In genomic region chr7:106068986-106069385, GRCh38 we compare ENCODE assay signal across 13 cellular contexts. TPM values are rescaled to one million over a fixed set of nuclear protein-coding genes. Genes with fewer than 3 reads are reported as not detected.
DNase-seq lines count a peak whose midpoint lies in the region; ATAC-seq and TF ChIP-seq lines count a peak whose summit lies in the region.
"Had no signal": no experiment of that assay in that cellular context is flagged by ENCODE, and none has a peak within 500 bp of the region (broad histone marks: within the 10 kb centered on the region; RNA-seq: fewer than 3 reads in every experiment).

No MANE protein-coding gene starts in this region.

- no peaks in the 10 kb centered on the region for H3K9me3 Mint-ChIP-seq in activated CD4-positive, alpha-beta memory T cell treated with anti-CD3 and anti-CD28 coated beads, Interleukin-2, amount 10 ng/mL, durations not matched to agents 7 days and 5 days
- H3K9me3 Mint-ChIP-seq: activated CD4-positive, alpha-beta T cell treated with anti-CD3 and anti-CD28 coated beads, Interleukin-2, amount 10 ng/mL, durations not matched to agents 24 days and 14 days; effector memory CD8-positive, alpha-beta T cell; neural crest cell had no signal

- intact Hi-C loops in esophagus muscularis mucosa (cut with DNase I), result no loop called here

- H3K4me3 ChIP-seq in OCI-LY3 (ENCODE audit: low read length) (no peak overlapping the region), esophagus muscularis mucosa (no peak overlapping the region), skin epidermis (no peak overlapping the region)

- CTCF ChIA-PET in activated CD4-positive, alpha-beta memory T cell treated with anti-CD3 and anti-CD28 coated beads, Interleukin-2, amount 10 ng/mL, durations not matched to agents 7 days and 5 days (lab: Charles Lee), result no interaction called here

- H3K36me3 Mint-ChIP-seq in activated CD4-positive, alpha-beta memory T cell treated with anti-CD3 and anti-CD28 coated beads, Interleukin-2, amount 10 ng/mL, durations not matched to agents 7 days and 5 days (ENCODE audit: low read depth), result peaks cover 2% of the 10 kb centered on the region

- H3K4me1 ChIP-seq in OCI-LY3 (ENCODE audit: low read length) (peaks cover 62% of the 10 kb centered on the region), esophagus muscularis mucosa (peaks cover 64 to 97% (median 88%) of the 10 kb centered on the region in 4 donors)

- peaks cover 38% of the 10 kb centered on the region for H3K4me1 Mint-ChIP-seq in activated CD4-positive, alpha-beta memory T cell treated with anti-CD3 and anti-CD28 coated beads, Interleukin-2, amount 10 ng/mL, durations not matched to agents 7 days and 5 days

- TF ChIP-seq CTCF in OCI-LY3 (IDR thresholded peaks at IDR 0.05; ENCODE audit: low read depth, low read length), result no peak
- TF ChIP-seq CTCF in esophagus muscularis mucosa (IDR thresholded peaks at IDR 0.05), result no peak

- H3K9me3 ChIP-seq in OCI-LY3 (ENCODE audit: insufficient read depth, low read length), result peaks cover 11% of the 10 kb centered on the region; the same call in 1 of the 2 replicates
- H3K9me3 ChIP-seq in esophagus muscularis mucosa, result no peaks in the 10 kb centered on the region

- no peak overlapping the region for H2AFZ ChIP-seq in OCI-LY3 (ENCODE audit: low read depth, low read length)

- H3K27me3 ChIP-seq in OCI-LY3 (ENCODE audit: low read depth, low read length), result no peaks in the 10 kb centered on the region
- H3K27me3 ChIP-seq in esophagus muscularis mucosa, result no peaks in the 10 kb centered on the region

- no peak for TF ChIP-seq EP300 in esophagus muscularis mucosa (IDR thresholded peaks at IDR 0.05)

- no peak for ATAC-seq in GM21390 (IDR thresholded peaks at IDR 0.05; ENCODE audit: unreplicated experiment)
- ATAC-seq: effector memory CD8-positive, alpha-beta T cell had no signal

- peak overlapping the region; percentile 91 for H3K27ac ChIP-seq in OCI-LY3 (ENCODE audit: low read length)
- H3K27ac ChIP-seq in esophagus muscularis mucosa (replicated peaks in 1 of 4), result peak overlapping the region; percentile 74 to 86 (median 86)
- peak overlapping the region in 15 of 21 experiments; percentile 9 to 96 (median 65) for H3K27ac ChIP-seq in skin epidermis

- peak; percentile 37 for DNase-seq in EH (ENCODE audit: low read depth)
- peak; percentile 89 for DNase-seq in esophagus muscularis mucosa (ENCODE audit: extremely low spot score)
- no peak for DNase-seq in activated CD4-positive, alpha-beta memory T cell treated with anti-CD3 and anti-CD28 coated beads, Interleukin-2, amount 10 ng/mL, durations not matched to agents 7 days and 5 days
- DNase-seq in NCI-H748 (lab: John Stamatoyannopoulos, UW; ENCODE audit: unreplicated experiment), result no peak
- no peak for DNase-seq in medulla oblongata (ENCODE audit: extremely low spot score)
- DNase-seq: activated CD4-positive, alpha-beta T cell treated with anti-CD3 and anti-CD28 coated beads, Interleukin-2, amount 10 ng/mL, durations not matched to agents 24 days and 14 days; effector memory CD8-positive, alpha-beta T cell; NCI-H2029 treated with DMSO at 0.1 percent for 48 hours; stimulated activated naive CD4-positive, alpha-beta T cell had no signal

- H3K9ac ChIP-seq in OCI-LY3 (ENCODE audit: low read length), result peak overlapping the region; percentile 71; the same call in 1 of the 2 replicates

- TF ChIP-seq POLR2A in esophagus muscularis mucosa (IDR thresholded peaks at IDR 0.05; ENCODE audit: low read depth), result no peak

- no peak overlapping the region for H3K27ac Mint-ChIP-seq in activated CD4-positive, alpha-beta memory T cell treated with anti-CD3 and anti-CD28 coated beads, Interleukin-2, amount 10 ng/mL, durations not matched to agents 7 days and 5 days
- H3K27ac Mint-ChIP-seq: effector memory CD8-positive, alpha-beta T cell had no signal

- WGBS in esophagus muscularis mucosa, result 54% methylated on average over 3 of the region's 3 CpGs

- no peaks in the 10 kb centered on the region for H3K79me2 ChIP-seq in OCI-LY3 (ENCODE audit: low read length)

- no peaks in the 10 kb centered on the region for H3K27me3 Mint-ChIP-seq in activated CD4-positive, alpha-beta memory T cell treated with anti-CD3 and anti-CD28 coated beads, Interleukin-2, amount 10 ng/mL, durations not matched to agents 7 days and 5 days
- H3K27me3 Mint-ChIP-seq: activated CD4-positive, alpha-beta T cell treated with anti-CD3 and anti-CD28 coated beads, Interleukin-2, amount 10 ng/mL, durations not matched to agents 24 days and 14 days; effector memory CD8-positive, alpha-beta T cell had no signal

- POLR2A ChIA-PET in activated CD4-positive, alpha-beta memory T cell treated with anti-CD3 and anti-CD28 coated beads, Interleukin-2, amount 10 ng/mL, durations not matched to agents 7 days and 5 days (lab: Charles Lee), result interaction anchor here (1.0 to 5.5 kb wide), 2 partner anchors 42 kb away, joined by 4 to 93 read pairs; partner anchors contain the start of gene SYPL1

- H3K4me2 ChIP-seq in OCI-LY3 (ENCODE audit: low read length), result peak overlapping the region; percentile 82

- no peaks in the 10 kb centered on the region for H4K20me1 ChIP-seq in OCI-LY3 (ENCODE audit: insufficient read depth, low read length)

- H3K36me3 ChIP-seq in OCI-LY3 (replicated peaks; ENCODE audit: low read depth, low read length), result no peaks in the 10 kb centered on the region
- no peaks in the 10 kb centered on the region for H3K36me3 ChIP-seq in esophagus muscularis mucosa

- no peak overlapping the region for H3K4me3 Mint-ChIP-seq in activated CD4-positive, alpha-beta memory T cell treated with anti-CD3 and anti-CD28 coated beads, Interleukin-2, amount 10 ng/mL, durations not matched to agents 7 days and 5 days
- H3K4me3 Mint-ChIP-seq: activated CD4-positive, alpha-beta T cell treated with anti-CD3 and anti-CD28 coated beads, Interleukin-2, amount 10 ng/mL, durations not matched to agents 24 days and 14 days; effector memory CD8-positive, alpha-beta T cell; neural crest cell had no signal

RNA-seq across cellular contexts. Expression of gene SYPL1, which starts 43.1 kb away (rescaled TPM):
- total RNA-seq in esophagus muscularis mucosa, result 100 to 1,000 TPM in 1 of 4 donors, 10 to 100 TPM in 3; 83.6 to 135 (median 90.8) TPM
- total RNA-seq in activated CD4-positive, alpha-beta memory T cell treated with anti-CD3 and anti-CD28 coated beads, Interleukin-2, amount 10 ng/mL, durations not matched to agents 7 days and 5 days, result 10 to 100 TPM; 37.5 to 38.8 TPM

Comparison
In these comparisons a context has a peak if more than half of its experiments do, and no peak if none do; other contexts are left out.
1. DNase-seq: peak in EH (single experiment) and esophagus muscularis mucosa (single experiment); none in activated CD4-positive, alpha-beta memory T cell treated with anti-CD3 and anti-CD28 coated beads, Interleukin-2, amount 10 ng/mL, durations not matched to agents 7 days and 5 days (single experiment), NCI-H748 (single experiment) and medulla oblongata (single experiment).
2. Peak in every context shown above with its lines, with median percentiles within 50 percentile points of each other: H3K27ac ChIP-seq.